ENCODE assay signal across 18 cellular contexts in the genomic region with DNA sequence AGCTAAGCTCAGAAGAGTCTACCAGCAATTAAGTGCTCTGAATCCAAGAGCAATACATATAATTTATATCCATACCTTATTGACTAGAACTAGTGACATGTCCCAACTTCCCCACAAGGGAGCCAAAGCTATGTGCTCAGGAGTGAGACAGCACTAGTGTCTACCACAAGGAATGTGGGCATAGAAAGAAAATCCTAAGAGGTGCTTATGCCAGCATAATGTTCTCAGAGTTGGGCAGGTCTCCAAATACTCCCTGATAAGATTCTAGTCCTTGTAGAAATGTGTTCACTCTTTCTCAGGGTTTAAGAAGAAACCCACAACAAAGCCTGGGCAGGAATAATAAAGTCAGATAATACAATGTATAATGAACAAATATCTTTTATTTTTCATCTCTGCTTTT.
"Had no signal": no experiment of that assay in that cellular context is flagged by ENCODE, and none has a peak within 500 bp of the region (broad histone marks: within the 10 kb centered on the region; RNA-seq: fewer than 3 reads in every experiment).

No MANE protein-coding gene starts in this region.

- DNase-seq: activated CD4-positive, CD25-positive, alpha-beta regulatory T cell treated with anti-CD3 and anti-CD28 coated beads, Interleukin-2, amount 50 U/mL, for 72 hours; activated CD8-positive, alpha-beta memory T cell treated with anti-CD3 and anti-CD28 coated beads for 24 hours; activated effector memory CD4-positive, alpha-beta T cell treated with anti-CD3 and anti-CD28 coated beads, Interleukin-2, amount 50 U/mL, for 16 hours; activated naive CD4-positive, alpha-beta T cell treated with anti-CD3 and anti-CD28 coated beads, Interleukin-2, amount 50 U/mL, for 16 hours; activated T-cell treated with anti-CD3 and anti-CD28 coated beads, Interleukin-2, amount 50 U/mL, for 72 hours; aorta; dermis blood vessel endothelial cell; effector memory CD4-positive, alpha-beta T cell; esophagus squamous epithelium; natural killer cell; pancreas; stimulated activated CD8-positive, alpha-beta memory T cell treated with anti-CD3 and anti-CD28 coated beads, Interleukin-4, amount 100 ng/mL, for 48 hours; stimulated activated naive CD4-positive, alpha-beta T cell; T1000 had no signal

- H3K4me3 ChIP-seq: breast epithelium, esophagus squamous epithelium, hepatocyte, pancreas had no signal

- H3K4me1 Mint-ChIP-seq: natural killer cell had no signal

- H3K27me3 ChIP-seq: breast epithelium, esophagus squamous epithelium, hepatocyte, pancreas had no signal

- H3K27ac ChIP-seq: breast epithelium, esophagus squamous epithelium, hepatocyte, pancreas, VCaP had no signal

- H2AFZ ChIP-seq: hepatocyte had no signal

- H3K79me2 ChIP-seq: hepatocyte had no signal

- H3K9me3 ChIP-seq: breast epithelium, esophagus squamous epithelium, pancreas had no signal

- H3K27ac Mint-ChIP-seq: activated T-cell treated with anti-CD3 and anti-CD28 coated beads, Interleukin-2, amount 50 U/mL, for 72 hours; natural killer cell had no signal

- H3K4me2 ChIP-seq: hepatocyte had no signal

- H3K36me3 ChIP-seq: breast epithelium, esophagus squamous epithelium, pancreas had no signal

- H3K4me1 ChIP-seq: breast epithelium, esophagus squamous epithelium, pancreas had no signal

- H3K36me3 Mint-ChIP-seq: natural killer cell had no signal

- FAIRE-seq: islet of Langerhans, pancreas had no signal

- H3K4me3 Mint-ChIP-seq: activated T-cell treated with anti-CD3 and anti-CD28 coated beads, Interleukin-2, amount 50 U/mL, for 72 hours; natural killer cell had no signal
